ENCODE assay signal across 9 cellular contexts in genomic region chr5:134451618-134452505, GRCh38. TPM values are rescaled to one million over a fixed set of nuclear protein-coding genes. Genes with fewer than 3 reads are reported as not detected.
DNase-seq lines count a peak whose midpoint lies in the region; ATAC-seq and TF ChIP-seq lines count a peak whose summit lies in the region.
"Had no signal": no experiment of that assay in that cellular context is flagged by ENCODE, and none has a peak within 500 bp of the region (broad histone marks: within the 10 kb centered on the region; RNA-seq: fewer than 3 reads in every experiment).

No MANE protein-coding gene starts in this region.

- no peak overlapping the region for H3K27ac ChIP-seq in SJSA1

- H3K4me3 Mint-ChIP-seq in glutamatergic neuron (ENCODE audit: unreplicated experiment), result no peak overlapping the region
- H3K4me3 Mint-ChIP-seq in Caco-2 (ENCODE audit: unreplicated experiment), result no peak overlapping the region

- H3K4me1 ChIP-seq in SJSA1 (replicated peaks) (peaks cover 10% of the 10 kb centered on the region), Caco-2 (peaks cover 25% of the 10 kb centered on the region)

- H3K4me3 ChIP-seq in SJSA1 (no peak overlapping the region), Caco-2 (ENCODE audit: low read depth, low read length) (no peak overlapping the region)

- BruUV-seq in Caco-2 (replicated peaks; lab: Mats Ljungman, UMichigan), result no TSS peak

- CTCF ChIA-PET in Caco-2 (lab: Charles Lee), result interaction anchor here (1.0 kb wide), 1 partner anchor 60 kb away, joined by 3 read pairs; no protein-coding TSS in a partner anchor

- peaks cover 10% of the 10 kb centered on the region for H3K36me3 Mint-ChIP-seq in glutamatergic neuron (ENCODE audit: unreplicated experiment)
- H3K36me3 Mint-ChIP-seq in Caco-2 (ENCODE audit: insufficient read depth, unreplicated experiment), result no peaks in the 10 kb centered on the region

- no peak for ATAC-seq in HG03442 (IDR thresholded peaks at IDR 0.05; ENCODE audit: unreplicated experiment)

- no peaks in the 10 kb centered on the region for H3K27me3 ChIP-seq in SJSA1 (replicated peaks)
- no peaks in the 10 kb centered on the region for H3K27me3 ChIP-seq in Caco-2 (replicated peaks; ENCODE audit: control insufficient read depth, insufficient read depth, low read length)

- H3K27ac Mint-ChIP-seq in glutamatergic neuron (ENCODE audit: unreplicated experiment), result peak overlapping the region; percentile 2
- H3K27ac Mint-ChIP-seq in Caco-2 (ENCODE audit: unreplicated experiment), result no peak overlapping the region

- no peak for TF ChIP-seq CTCF in glutamatergic neuron (IDR thresholded peaks at IDR 0.05; ENCODE audit: partially characterized antibody, unreplicated experiment)
- TF ChIP-seq CTCF in Caco-2 (IDR thresholded peaks at IDR 0.05; ENCODE audit: insufficient read depth in 1 of 2, low read depth in 1 of 2, low read length in 1 of 2, severe bottlenecking in 1 of 2, unreplicated experiment in 1 of 2), result no peak

- intact Hi-C loops in Caco-2 (cut with micrococcal nuclease; ENCODE audit: unreplicated experiment), result no loop called here

- POLR2A ChIA-PET in Caco-2 (lab: Charles Lee), result interaction anchor here (0.8 kb wide), 1 partner anchor 73 kb away, joined by 3 read pairs; no protein-coding TSS in a partner anchor

- H3K9me3 Mint-ChIP-seq in glutamatergic neuron (ENCODE audit: unreplicated experiment) (peaks cover 3% of the 10 kb centered on the region), Caco-2 (ENCODE audit: unreplicated experiment) (no peaks in the 10 kb centered on the region)

- H3K27me3 Mint-ChIP-seq in glutamatergic neuron (ENCODE audit: unreplicated experiment), result peaks cover 7% of the 10 kb centered on the region
- no peaks in the 10 kb centered on the region for H3K27me3 Mint-ChIP-seq in Caco-2 (ENCODE audit: insufficient read depth, unreplicated experiment)

- H3K36me3 ChIP-seq in SJSA1 (no peaks in the 10 kb centered on the region), Caco-2 (ENCODE audit: control insufficient read depth, insufficient read depth, low read length) (no peaks in the 10 kb centered on the region)

- H3K4me1 Mint-ChIP-seq in glutamatergic neuron (ENCODE audit: low read depth, unreplicated experiment) (peaks cover 5% of the 10 kb centered on the region), Caco-2 (ENCODE audit: low read depth, unreplicated experiment) (peaks cover 24% of the 10 kb centered on the region)

- DNase-seq in ELF-1 (ENCODE audit: low read depth, low spot score) (peak; percentile 51), SJSA1 (ENCODE audit: low read depth in 1 of 2, low spot score in 2 of 2) (peak; percentile 60 to 74), glutamatergic neuron (no peak), retina (peak; percentile 26), Caco-2 (no peak), ureter (ENCODE audit: low spot score) (no peak), NK-92 (lab: John Stamatoyannopoulos, UW; ENCODE audit: unreplicated experiment) (no peak)
- DNase-seq: NCI-H748 treated with DMSO at 0.1 percent for 48 hours had no signal

- H3K9me3 ChIP-seq in SJSA1 (replicated peaks) (no peaks in the 10 kb centered on the region), Caco-2 (no peaks in the 10 kb centered on the region)

RNA-seq across cellular contexts. Expression of gene CDKN2AIPNL, which starts 40.2 kb away (rescaled TPM):
- 65.1 and 106 TPM in 2 replicates for total RNA-seq in SJSA1 (2014; rRNA removed; shearing (Covaris generic))
- total RNA-seq in glutamatergic neuron (ENCODE audit: unreplicated experiment) (41.3 TPM), Caco-2 (2022) (49.8 and 53.2 TPM in 2 replicates), ureter (23.5 TPM)

Comparison
In these comparisons a context has a peak if more than half of its experiments do, and no peak if none do; other contexts are left out.
1. DNase-seq: peak in ELF-1 (single experiment), SJSA1 (2 of 2) and retina (single experiment); none in glutamatergic neuron (single experiment), Caco-2 (0 of 2), ureter (single experiment) and NK-92 (single experiment).